1 cellular context compared by ENCODE assay signal in the genomic region with DNA sequence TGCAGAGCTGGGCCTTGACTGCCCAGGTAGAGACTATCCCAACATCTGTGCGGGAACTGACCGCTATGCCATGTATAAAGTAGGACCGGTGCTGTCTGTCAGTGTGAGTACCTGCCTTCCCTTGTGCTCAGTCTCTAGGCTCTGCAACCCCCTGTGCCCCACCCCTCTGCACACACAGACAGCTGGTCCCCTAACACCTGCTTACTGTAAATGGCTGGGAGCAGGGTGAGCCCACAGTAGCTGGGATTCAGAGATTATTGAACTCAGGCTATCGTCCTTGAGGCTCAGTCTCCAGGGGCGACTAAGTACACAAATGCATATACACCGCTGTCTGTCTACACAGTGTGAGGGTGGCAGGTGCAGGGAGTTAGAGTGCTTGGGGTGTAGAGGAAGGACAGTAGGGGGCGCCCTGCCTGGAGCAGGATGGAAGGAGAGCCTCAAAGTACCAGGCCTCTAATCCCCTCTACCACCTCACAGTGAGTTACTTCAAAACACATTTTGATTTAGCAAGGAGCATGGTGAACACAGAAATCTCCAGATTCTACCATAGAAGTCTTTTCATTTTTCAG.
TF ChIP-seq lines count a peak whose summit lies in the region.

No MANE protein-coding gene starts in this region.

TF ChIP-seq in GM23338, 12 proteins besides CTCF, POLR2A, EP300 and RAD21 (continued from another document):
- TF ChIP-seq, protein P1, sequence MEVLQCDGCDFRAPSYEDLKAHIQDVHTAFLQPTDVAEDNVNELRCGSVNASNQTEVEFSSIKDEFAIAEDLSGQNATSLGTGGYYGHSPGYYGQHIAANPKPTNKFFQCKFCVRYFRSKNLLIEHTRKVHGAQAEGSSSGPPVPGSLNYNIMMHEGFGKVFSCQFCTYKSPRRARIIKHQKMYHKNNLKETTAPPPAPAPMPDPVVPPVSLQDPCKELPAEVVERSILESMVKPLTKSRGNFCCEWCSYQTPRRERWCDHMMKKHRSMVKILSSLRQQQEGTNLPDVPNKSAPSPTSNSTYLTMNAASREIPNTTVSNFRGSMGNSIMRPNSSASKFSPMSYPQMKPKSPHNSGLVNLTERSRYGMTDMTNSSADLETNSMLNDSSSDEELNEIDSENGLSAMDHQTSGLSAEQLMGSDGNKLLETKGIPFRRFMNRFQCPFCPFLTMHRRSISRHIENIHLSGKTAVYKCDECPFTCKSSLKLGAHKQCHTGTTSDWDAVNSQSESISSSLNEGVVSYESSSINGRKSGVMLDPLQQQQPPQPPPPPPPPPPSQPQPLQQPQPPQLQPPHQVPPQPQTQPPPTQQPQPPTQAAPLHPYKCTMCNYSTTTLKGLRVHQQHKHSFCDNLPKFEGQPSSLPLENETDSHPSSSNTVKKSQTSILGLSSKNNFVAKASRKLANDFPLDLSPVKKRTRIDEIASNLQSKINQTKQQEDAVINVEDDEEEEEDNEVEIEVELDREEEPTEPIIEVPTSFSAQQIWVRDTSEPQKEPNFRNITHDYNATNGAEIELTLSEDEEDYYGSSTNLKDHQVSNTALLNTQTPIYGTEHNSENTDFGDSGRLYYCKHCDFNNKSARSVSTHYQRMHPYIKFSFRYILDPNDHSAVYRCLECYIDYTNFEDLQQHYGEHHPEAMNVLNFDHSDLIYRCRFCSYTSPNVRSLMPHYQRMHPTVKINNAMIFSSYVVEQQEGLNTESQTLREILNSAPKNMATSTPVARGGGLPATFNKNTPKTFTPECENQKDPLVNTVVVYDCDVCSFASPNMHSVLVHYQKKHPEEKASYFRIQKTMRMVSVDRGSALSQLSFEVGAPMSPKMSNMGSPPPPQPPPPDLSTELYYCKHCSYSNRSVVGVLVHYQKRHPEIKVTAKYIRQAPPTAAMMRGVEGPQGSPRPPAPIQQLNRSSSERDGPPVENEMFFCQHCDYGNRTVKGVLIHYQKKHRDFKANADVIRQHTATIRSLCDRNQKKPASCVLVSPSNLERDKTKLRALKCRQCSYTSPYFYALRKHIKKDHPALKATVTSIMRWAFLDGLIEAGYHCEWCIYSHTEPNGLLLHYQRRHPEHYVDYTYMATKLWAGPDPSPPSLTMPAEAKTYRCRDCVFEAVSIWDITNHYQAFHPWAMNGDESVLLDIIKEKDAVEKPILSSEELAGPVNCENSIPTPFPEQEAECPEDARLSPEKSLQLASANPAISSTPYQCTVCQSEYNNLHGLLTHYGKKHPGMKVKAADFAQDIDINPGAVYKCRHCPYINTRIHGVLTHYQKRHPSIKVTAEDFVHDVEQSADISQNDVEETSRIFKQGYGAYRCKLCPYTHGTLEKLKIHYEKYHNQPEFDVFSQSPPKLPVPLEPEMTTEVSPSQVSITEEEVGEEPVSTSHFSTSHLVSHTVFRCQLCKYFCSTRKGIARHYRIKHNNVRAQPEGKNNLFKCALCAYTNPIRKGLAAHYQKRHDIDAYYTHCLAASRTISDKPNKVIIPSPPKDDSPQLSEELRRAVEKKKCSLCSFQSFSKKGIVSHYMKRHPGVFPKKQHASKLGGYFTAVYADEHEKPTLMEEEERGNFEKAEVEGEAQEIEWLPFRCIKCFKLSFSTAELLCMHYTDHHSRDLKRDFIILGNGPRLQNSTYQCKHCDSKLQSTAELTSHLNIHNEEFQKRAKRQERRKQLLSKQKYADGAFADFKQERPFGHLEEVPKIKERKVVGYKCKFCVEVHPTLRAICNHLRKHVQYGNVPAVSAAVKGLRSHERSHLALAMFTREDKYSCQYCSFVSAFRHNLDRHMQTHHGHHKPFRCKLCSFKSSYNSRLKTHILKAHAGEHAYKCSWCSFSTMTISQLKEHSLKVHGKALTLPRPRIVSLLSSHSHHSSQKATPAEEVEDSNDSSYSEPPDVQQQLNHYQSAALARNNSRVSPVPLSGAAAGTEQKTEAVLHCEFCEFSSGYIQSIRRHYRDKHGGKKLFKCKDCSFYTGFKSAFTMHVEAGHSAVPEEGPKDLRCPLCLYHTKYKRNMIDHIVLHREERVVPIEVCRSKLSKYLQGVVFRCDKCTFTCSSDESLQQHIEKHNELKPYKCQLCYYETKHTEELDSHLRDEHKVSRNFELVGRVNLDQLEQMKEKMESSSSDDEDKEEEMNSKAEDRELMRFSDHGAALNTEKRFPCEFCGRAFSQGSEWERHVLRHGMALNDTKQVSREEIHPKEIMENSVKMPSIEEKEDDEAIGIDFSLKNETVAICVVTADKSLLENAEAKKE (CRISPR knock-in tag; IDR thresholded peaks at IDR 0.05) = no peak
